Comparison of ENCODE assay signal across 17 cellular contexts in genomic region chr4:42515156-42515884, GRCh38.
A peak's percentile ranks its signal among the peaks of the same experiment; 100 is the strongest.
DNase-seq lines count a peak whose midpoint lies in the region; ATAC-seq and TF ChIP-seq lines count a peak whose summit lies in the region.
"Had no signal": no experiment of that assay in that cellular context is flagged by ENCODE, and none has a peak within 500 bp of the region (broad histone marks: within the 10 kb centered on the region; RNA-seq: fewer than 3 reads in every experiment).

No MANE protein-coding gene starts in this region.

- H3F3A ChIP-seq in MM.1S (ENCODE audit: insufficient read depth, low read length) = no peaks in the 10 kb centered on the region

- DNase-seq in MM.1S (peak; percentile 33), fibroblast of gingiva (ENCODE audit: low read depth) (peak; percentile 39), GOT3 (lab: John Stamatoyannopoulos, UW) (no peak), NCI-H2081 (lab: John Stamatoyannopoulos, UW) (no peak)
- DNase-seq in T-helper 2 cell treated with Interferon-gamma antibody and Interleukin-4, amounts not matched to agents 5 μg/mL and 100 μg/mL, for 36 hours (ENCODE audit: low spot score) = no peak
- DNase-seq: ACHN; activated naive CD8-positive, alpha-beta T cell treated with anti-CD3 and anti-CD28 coated beads, Interleukin-2, amount 10 ng/mL, durations not matched to agents 7 days and 5 days; DMS 273 treated with DMSO at 0.1 percent for 48 hours; NCI-H1092 treated with DMSO at 0.1 percent for 48 hours; NCI-H446 treated with DMSO at 0.1 percent for 48 hours; RPMI8226; T-helper 17 cell; upper lobe of right lung had no signal

- no peaks in the 10 kb centered on the region for H3K4me1 Mint-ChIP-seq in T-helper 2 cell treated with Interferon-gamma antibody and Interleukin-4, amounts not matched to agents 5 μg/mL and 100 μg/mL, for 36 hours (ENCODE audit: low read depth)

- H3K27me3 Mint-ChIP-seq in T-helper 2 cell treated with Interferon-gamma antibody and Interleukin-4, amounts not matched to agents 5 μg/mL and 100 μg/mL, for 36 hours (ENCODE audit: low read depth) = no peaks in the 10 kb centered on the region
- H3K27me3 Mint-ChIP-seq: activated naive CD8-positive, alpha-beta T cell treated with anti-CD3 and anti-CD28 coated beads, Interleukin-2, amount 10 ng/mL, durations not matched to agents 7 days and 5 days; T-helper 17 cell had no signal

- H3K9me3 ChIP-seq in BLaER1 (no peaks in the 10 kb centered on the region), MM.1S (replicated peaks; ENCODE audit: insufficient read depth, low read length) (no peaks in the 10 kb centered on the region)
- H3K9me3 ChIP-seq: esophagus muscularis mucosa, upper lobe of right lung had no signal

- H3K4me3 Mint-ChIP-seq in T-helper 2 cell treated with Interferon-gamma antibody and Interleukin-4, amounts not matched to agents 5 μg/mL and 100 μg/mL, for 36 hours = no peak overlapping the region
- H3K4me3 Mint-ChIP-seq: activated naive CD8-positive, alpha-beta T cell treated with anti-CD3 and anti-CD28 coated beads, Interleukin-2, amount 10 ng/mL, durations not matched to agents 7 days and 5 days; T-helper 17 cell had no signal

- no peak overlapping the region for H2AFZ ChIP-seq in MM.1S (ENCODE audit: low read length)

- H3K4me1 ChIP-seq in BLaER1 = peaks cover 13% of the 10 kb centered on the region
- peaks cover 13% of the 10 kb centered on the region for H3K4me1 ChIP-seq in MM.1S (ENCODE audit: low read length)
- H3K4me1 ChIP-seq: esophagus muscularis mucosa, upper lobe of right lung had no signal

- no peak overlapping the region for H3K27ac Mint-ChIP-seq in T-helper 2 cell treated with Interferon-gamma antibody and Interleukin-4, amounts not matched to agents 5 μg/mL and 100 μg/mL, for 36 hours
- H3K27ac Mint-ChIP-seq: activated naive CD8-positive, alpha-beta T cell treated with anti-CD3 and anti-CD28 coated beads, Interleukin-2, amount 10 ng/mL, durations not matched to agents 7 days and 5 days; T-helper 17 cell had no signal

- H3K79me2 ChIP-seq in MM.1S (ENCODE audit: low read length) = no peaks in the 10 kb centered on the region

- H3K4me2 ChIP-seq in BLaER1 (peak overlapping the region; percentile 64), MM.1S (ENCODE audit: low read depth, low read length) (peak overlapping the region; percentile 19; the same call in 1 of the 2 replicates)

- no peaks in the 10 kb centered on the region for H3K9me2 ChIP-seq in MM.1S (replicated peaks; ENCODE audit: insufficient read depth, low read length)

- H3K9ac ChIP-seq in BLaER1 = no peak overlapping the region
- H3K9ac ChIP-seq in MM.1S (ENCODE audit: low read length) = no peak overlapping the region

- peaks cover 31% of the 10 kb centered on the region for H3K36me3 ChIP-seq in BLaER1
- H3K36me3 ChIP-seq in MM.1S (replicated peaks; ENCODE audit: insufficient read depth, low read length) = no peaks in the 10 kb centered on the region
- H3K36me3 ChIP-seq: esophagus muscularis mucosa had no signal

- TF ChIP-seq CTCF in MM.1S (IDR thresholded peaks at IDR 0.05; ENCODE audit: low read length) = no peak

- ATAC-seq in GM19351 (IDR thresholded peaks at IDR 0.05; ENCODE audit: unreplicated experiment) = peak; percentile 67
- no peak for ATAC-seq in GM18867 (IDR thresholded peaks at IDR 0.05; ENCODE audit: unreplicated experiment)
- ATAC-seq: T-helper 17 cell, upper lobe of right lung had no signal

- H3K27me3 ChIP-seq in BLaER1 = no peaks in the 10 kb centered on the region
- H3K27me3 ChIP-seq in MM.1S (replicated peaks; ENCODE audit: insufficient read depth, low read length) = no peaks in the 10 kb centered on the region
- H3K27me3 ChIP-seq: esophagus muscularis mucosa, upper lobe of right lung had no signal

- H3K27ac ChIP-seq in BLaER1 = no peak overlapping the region
- H3K27ac ChIP-seq in MM.1S (ENCODE audit: low read length) = no peak overlapping the region
- H3K27ac ChIP-seq: esophagus muscularis mucosa, upper lobe of right lung had no signal

- H3K36me3 Mint-ChIP-seq in T-helper 2 cell treated with Interferon-gamma antibody and Interleukin-4, amounts not matched to agents 5 μg/mL and 100 μg/mL, for 36 hours (ENCODE audit: low read depth) = peaks cover 2% of the 10 kb centered on the region

- H3K4me3 ChIP-seq in BLaER1 (no peak overlapping the region), MM.1S (ENCODE audit: low read length) (no peak overlapping the region)
- H3K4me3 ChIP-seq: esophagus muscularis mucosa, upper lobe of right lung had no signal

- no peaks in the 10 kb centered on the region for H3K9me3 Mint-ChIP-seq in T-helper 2 cell treated with Interferon-gamma antibody and Interleukin-4, amounts not matched to agents 5 μg/mL and 100 μg/mL, for 36 hours
- H3K9me3 Mint-ChIP-seq: activated naive CD8-positive, alpha-beta T cell treated with anti-CD3 and anti-CD28 coated beads, Interleukin-2, amount 10 ng/mL, durations not matched to agents 7 days and 5 days had no signal

- H4K20me1 ChIP-seq in BLaER1 (no peaks in the 10 kb centered on the region), MM.1S (ENCODE audit: insufficient read depth, low read length) (no peaks in the 10 kb centered on the region)

Comparison
In these comparisons a context has a peak if more than half of its experiments do, and no peak if none do; other contexts are left out.
1. DNase-seq: peak in MM.1S (single experiment) and fibroblast of gingiva (single experiment); none in GOT3 (single experiment), T-helper 2 cell treated with Interferon-gamma antibody and Interleukin-4, amounts not matched to agents 5 μg/mL and 100 μg/mL, for 36 hours (single experiment) and NCI-H2081 (0 of 2).